ENCODE assay signal across 8 cellular contexts in genomic region chr10:127243490-127244272, GRCh38. TPM values are rescaled to one million over a fixed set of nuclear protein-coding genes. Genes with fewer than 3 reads are reported as not detected.
DNase-seq lines count a peak whose midpoint lies in the region; ATAC-seq and TF ChIP-seq lines count a peak whose summit lies in the region.

No MANE protein-coding gene starts in this region.

- H3K36me3 Mint-ChIP-seq in GM23338 (ENCODE audit: low read depth): peaks cover 12% of the 10 kb centered on the region
- H3K36me3 Mint-ChIP-seq in natural killer cell treated with Interleukin-12 subunit alpha and Interleukin-12 subunit beta and Interleukin-15 and Interleukin-18, amount 100 ng/mL, for 72 hours: no peaks in the 10 kb centered on the region

- no TSS peak for BruUV-seq in A673 (replicated peaks; lab: Mats Ljungman, UMichigan)

- H3K4me1 Mint-ChIP-seq in GM23338: peaks cover 4% of the 10 kb centered on the region; the same call in 2 of the 3 replicates
- H3K4me1 Mint-ChIP-seq in natural killer cell treated with Interleukin-12 subunit alpha and Interleukin-12 subunit beta and Interleukin-15 and Interleukin-18, amount 100 ng/mL, for 72 hours (ENCODE audit: low read depth in 2 of 2): peaks cover 16 to 22% of the 10 kb centered on the region in 2 donors

- no peaks in the 10 kb centered on the region for H4K20me1 ChIP-seq in GM23338 (replicated peaks; ENCODE audit: insufficient read depth)

- no peak overlapping the region for H2AFZ ChIP-seq in GM23338

- POLR2A ChIA-PET in A673 (lab: Charles Lee; ENCODE audit: low non-redundant PET) (interaction anchor here (0.7 kb wide), 1 partner anchor 13 kb away, joined by 3 read pairs; no protein-coding TSS in a partner anchor), RWPE1 (lab: Yijun Ruan, JAX; ENCODE audit: low non-redundant PET) (no interaction called here)

- H3K9me3 ChIP-seq in A673 (ENCODE audit: low read depth, low read length, poor library complexity, severe bottlenecking): no peaks in the 10 kb centered on the region

- peak; percentile 71 for DNase-seq in A673 (ENCODE audit: low spot score)
- peak; percentile 83 for DNase-seq in GM23338 (ENCODE audit: low spot score)
- DNase-seq in RWPE1 (ENCODE audit: low spot score): peak; percentile 51
- peak; percentile 70 for DNase-seq in ecto neural progenitor cell (ENCODE audit: low spot score)
- DNase-seq in natural killer cell treated with Interleukin-12 subunit alpha and Interleukin-12 subunit beta and Interleukin-15 and Interleukin-18, amount 100 ng/mL, for 72 hours (ENCODE audit: low spot score): peak; percentile 69
- no peak for DNase-seq in NCI-H2029 treated with DMSO at 0.1 percent for 48 hours (lab: John Stamatoyannopoulos, UW)
- no peak for DNase-seq in GDM1 (lab: John Stamatoyannopoulos, UW)

- 0 out of 2 replicates have a peak overlapping the region, but pooled peaks have one; percentile 26 for H3K27ac Mint-ChIP-seq in GM23338
- peak overlapping the region in 1 of 2 donors; percentile 22 for H3K27ac Mint-ChIP-seq in natural killer cell treated with Interleukin-12 subunit alpha and Interleukin-12 subunit beta and Interleukin-15 and Interleukin-18, amount 100 ng/mL, for 72 hours

- H3K36me3 ChIP-seq in A673 (ENCODE audit: insufficient read depth, low read length, poor library complexity, severe bottlenecking) (no peaks in the 10 kb centered on the region), GM23338 (ENCODE audit: insufficient read depth) (no peaks in the 10 kb centered on the region; the same call in 1 of the 2 replicates)

- no peaks in the 10 kb centered on the region for H3F3A ChIP-seq in GM23338 (replicated peaks; ENCODE audit: low read depth)

- H3K27ac ChIP-seq in A673 (ENCODE audit: low read depth, low read length, poor library complexity, severe bottlenecking) (no peak overlapping the region), GM23338 (ENCODE audit: low read depth) (no peak overlapping the region), RWPE1 (no peak overlapping the region)

- peak; percentile 99 for ATAC-seq in GM23338
- peak; percentile 57 to 70 for ATAC-seq in natural killer cell treated with Interleukin-12 subunit alpha and Interleukin-12 subunit beta and Interleukin-15 and Interleukin-18, amount 100 ng/mL, for 72 hours
- ATAC-seq in HG03135 (IDR thresholded peaks at IDR 0.05; ENCODE audit: unreplicated experiment): no peak

- H3K27me3 ChIP-seq in A673 (replicated peaks; ENCODE audit: insufficient read depth, low read depth, low read length, poor library complexity) (no peaks in the 10 kb centered on the region), GM23338 (ENCODE audit: insufficient read depth) (no peaks in the 10 kb centered on the region)

- H3K4me3 ChIP-seq in A673 (ENCODE audit: low read depth, low read length, poor library complexity, severe bottlenecking) (no peak overlapping the region), GM23338 (no peak overlapping the region)

- intact Hi-C loops in A673 (cut with micrococcal nuclease; ENCODE audit: unreplicated experiment): loop anchor here (2.0 kb wide), 1 partner anchor 333 kb away; no protein-coding TSS in a partner anchor

- H3K9me3 Mint-ChIP-seq in GM23338: peaks cover 6% of the 10 kb centered on the region; the same call in 2 of the 3 replicates
- H3K9me3 Mint-ChIP-seq in natural killer cell treated with Interleukin-12 subunit alpha and Interleukin-12 subunit beta and Interleukin-15 and Interleukin-18, amount 100 ng/mL, for 72 hours: no peaks in the 10 kb centered on the region

- peaks cover 2% of the 10 kb centered on the region for H3K27me3 Mint-ChIP-seq in GM23338 (ENCODE audit: insufficient read depth, low read depth, poor library complexity)
- peaks cover 4 to 8% of the 10 kb centered on the region in 2 donors for H3K27me3 Mint-ChIP-seq in natural killer cell treated with Interleukin-12 subunit alpha and Interleukin-12 subunit beta and Interleukin-15 and Interleukin-18, amount 100 ng/mL, for 72 hours

- TF ChIP-seq CTCF in A673 (conservative IDR thresholded peaks at IDR 0.05; ENCODE audit: low read depth, low read length) (peak; percentile 87), GM23338 (conservative IDR thresholded peaks at IDR 0.05; ENCODE audit: low read depth in 2 of 2) (peak; percentile 76 to 82), RWPE1 (conservative IDR thresholded peaks at IDR 0.05; ENCODE audit: low read depth) (peak; percentile 21)

- H3K4me1 ChIP-seq in A673 (ENCODE audit: insufficient read depth, low read length, poor library complexity, severe bottlenecking): no peaks in the 10 kb centered on the region
- no peaks in the 10 kb centered on the region for H3K4me1 ChIP-seq in GM23338 (ENCODE audit: insufficient read depth)

- no peak overlapping the region for H3K4me2 ChIP-seq in GM23338

- CTCF ChIA-PET in A673 (lab: Charles Lee) (interaction anchor here (0.5 to 1.0 kb wide), 5 partner anchors 11 to 610 kb away, joined by 3 to 7 read pairs (median 3); no protein-coding TSS in a partner anchor), RWPE1 (lab: Yijun Ruan, JAX) (interaction anchor here (0.7 to 1.3 kb wide), 2 partner anchors 89 to 108 kb away, joined by 3 to 4 read pairs; no protein-coding TSS in a partner anchor)

- H3K79me2 ChIP-seq in GM23338 (replicated peaks; ENCODE audit: insufficient read depth): no peaks in the 10 kb centered on the region; the same call in 1 of the 2 replicates

- no peaks in the 10 kb centered on the region for H3K9me2 ChIP-seq in GM23338 (ENCODE audit: insufficient read depth)

- no peak overlapping the region for H3K4me3 Mint-ChIP-seq in GM23338
- no peak overlapping the region for H3K4me3 Mint-ChIP-seq in natural killer cell treated with Interleukin-12 subunit alpha and Interleukin-12 subunit beta and Interleukin-15 and Interleukin-18, amount 100 ng/mL, for 72 hours

TF ChIP-seq in GM23338, 12 proteins besides CTCF, POLR2A, EP300 and RAD21 (continues in another document):
- TF ChIP-seq EZH2phosphoT487 (IDR thresholded peaks at IDR 0.05; ENCODE audit: unreplicated experiment) (no peak), CREB1 (CRISPR knock-in tag; IDR thresholded peaks at IDR 0.05; ENCODE audit: low read depth) (no peak), POLR2AphosphoS5 (IDR thresholded peaks at IDR 0.05; ENCODE audit: low read depth) (no peak), ZNF114 (CRISPR knock-in tag; IDR thresholded peaks at IDR 0.05) (no peak), ETS1 (IDR thresholded peaks at IDR 0.05) (no peak), ZNF331 (CRISPR knock-in tag; IDR thresholded peaks at IDR 0.05; ENCODE audit: low read depth) (no peak), JUNB (IDR thresholded peaks at IDR 0.05; ENCODE audit: unreplicated experiment) (no peak)

RNA-seq across cellular contexts. Expression of gene INSYN2A, which starts 47.3 kb away (rescaled TPM):
- total RNA-seq in A673 (2021): not detected in 2 replicates
- 0.28 TPM in 1 of 2 replicates, not detected in the other for total RNA-seq in GM23338 (2014; rRNA removed; shearing (Covaris generic))
- polyA plus RNA-seq in GM23338 (2016; fragmentation: Nextera tagmentation; extraction: Ambion mirVana): 0.77 and 1.3 TPM in 2 replicates
- total RNA-seq in natural killer cell treated with Interleukin-12 subunit alpha and Interleukin-12 subunit beta and Interleukin-15 and Interleukin-18, amount 100 ng/mL, for 72 hours: not detected

Comparison
In these comparisons a context has a peak if more than half of its experiments do, and no peak if none do; other contexts are left out.
1. DNase-seq: peak in A673 (single experiment), GM23338 (single experiment), RWPE1 (single experiment), ecto neural progenitor cell (single experiment) and natural killer cell treated with Interleukin-12 subunit alpha and Interleukin-12 subunit beta and Interleukin-15 and Interleukin-18, amount 100 ng/mL, for 72 hours (single experiment); none in NCI-H2029 treated with DMSO at 0.1 percent for 48 hours (single experiment) and GDM1 (single experiment).
2. CTCF ChIP-seq: peak in every context shown above with its lines; median percentile 87 in A673; 79 in GM23338; 21 in RWPE1.